In genomic region chr12:91577586-91578539, GRCh38 we compare ENCODE assay signal across 8 cellular contexts.
DNase-seq lines count a peak whose midpoint lies in the region; ATAC-seq, FAIRE-seq and TF ChIP-seq lines count a peak whose summit lies in the region.

No MANE protein-coding gene starts in this region.

- H3K27me3 Mint-ChIP-seq in nephron progenitor cell (ENCODE audit: low read depth, poor library complexity) = peaks cover 3% of the 10 kb centered on the region

- no peaks in the 10 kb centered on the region for H3K36me3 ChIP-seq in BJ (ENCODE audit: control insufficient read depth, insufficient read depth, low read length)

- H3K36me3 Mint-ChIP-seq in nephron progenitor cell (ENCODE audit: low read depth) = no peaks in the 10 kb centered on the region

- H3K9me3 Mint-ChIP-seq in nephron progenitor cell = no peaks in the 10 kb centered on the region

- no peak for DNase-seq in BJ (ENCODE audit: low read depth)
- peak; percentile 21 for DNase-seq in HTR-8/SVneo (ENCODE audit: insufficient read length, low spot score)
- DNase-seq in SW480 (ENCODE audit: low spot score) = peak; percentile 38
- DNase-seq in erythroblast (lab: John Stamatoyannopoulos, UW) = peak; percentile 2 to 15
- no peak for DNase-seq in nephron progenitor cell
- DNase-seq in GOT3 (lab: John Stamatoyannopoulos, UW) = no peak

- POLR2A ChIA-PET in BJ (lab: Charles Lee) = no interaction called here

- FAIRE-seq in HTR-8/SVneo (lab: Jason Lieb, UNC) = no peak

- TF ChIP-seq CTCF in BJ (IDR thresholded peaks at IDR 0.05; ENCODE audit: insufficient read depth, low read depth, low read length) (peak; percentile 46), nephron progenitor cell (IDR thresholded peaks at IDR 0.05) (peak; percentile 65)

- CTCF ChIA-PET in BJ (lab: Yijun Ruan, JAX) = interaction anchor here (0.6 to 2.1 kb wide), 9 partner anchors 9 to 1057 kb away, joined by 3 to 7 read pairs (median 3); no protein-coding TSS in a partner anchor

- TF ChIP-seq POLR2A in erythroblast (IDR thresholded peaks at IDR 0.05; ENCODE audit: low read length) = no peak

- ATAC-seq in GM18517 (IDR thresholded peaks at IDR 0.05; ENCODE audit: unreplicated experiment) (peak; percentile 55), HG02588 (IDR thresholded peaks at IDR 0.05; ENCODE audit: unreplicated experiment) (no peak)

- H3K4me1 Mint-ChIP-seq in nephron progenitor cell = peaks cover 36% of the 10 kb centered on the region

- no peak overlapping the region for H3K27ac Mint-ChIP-seq in nephron progenitor cell

- H3K27me3 ChIP-seq in BJ (ENCODE audit: control insufficient read depth, insufficient read depth, low read length) = no peaks in the 10 kb centered on the region

- no peak overlapping the region for H3K4me3 Mint-ChIP-seq in nephron progenitor cell

- H3K4me3 ChIP-seq in BJ (ENCODE audit: low read depth, low read length) = peak overlapping the region; percentile 19; the same call in 1 of the 2 replicates

Comparison
In these comparisons a context has a peak if more than half of its experiments do, and no peak if none do; other contexts are left out.
1. DNase-seq: peak in HTR-8/SVneo (single experiment), SW480 (single experiment) and erythroblast (2 of 2); none in BJ (single experiment), nephron progenitor cell (single experiment) and GOT3 (single experiment).